ENCODE assay signal across 9 cellular contexts in the genomic region with DNA sequence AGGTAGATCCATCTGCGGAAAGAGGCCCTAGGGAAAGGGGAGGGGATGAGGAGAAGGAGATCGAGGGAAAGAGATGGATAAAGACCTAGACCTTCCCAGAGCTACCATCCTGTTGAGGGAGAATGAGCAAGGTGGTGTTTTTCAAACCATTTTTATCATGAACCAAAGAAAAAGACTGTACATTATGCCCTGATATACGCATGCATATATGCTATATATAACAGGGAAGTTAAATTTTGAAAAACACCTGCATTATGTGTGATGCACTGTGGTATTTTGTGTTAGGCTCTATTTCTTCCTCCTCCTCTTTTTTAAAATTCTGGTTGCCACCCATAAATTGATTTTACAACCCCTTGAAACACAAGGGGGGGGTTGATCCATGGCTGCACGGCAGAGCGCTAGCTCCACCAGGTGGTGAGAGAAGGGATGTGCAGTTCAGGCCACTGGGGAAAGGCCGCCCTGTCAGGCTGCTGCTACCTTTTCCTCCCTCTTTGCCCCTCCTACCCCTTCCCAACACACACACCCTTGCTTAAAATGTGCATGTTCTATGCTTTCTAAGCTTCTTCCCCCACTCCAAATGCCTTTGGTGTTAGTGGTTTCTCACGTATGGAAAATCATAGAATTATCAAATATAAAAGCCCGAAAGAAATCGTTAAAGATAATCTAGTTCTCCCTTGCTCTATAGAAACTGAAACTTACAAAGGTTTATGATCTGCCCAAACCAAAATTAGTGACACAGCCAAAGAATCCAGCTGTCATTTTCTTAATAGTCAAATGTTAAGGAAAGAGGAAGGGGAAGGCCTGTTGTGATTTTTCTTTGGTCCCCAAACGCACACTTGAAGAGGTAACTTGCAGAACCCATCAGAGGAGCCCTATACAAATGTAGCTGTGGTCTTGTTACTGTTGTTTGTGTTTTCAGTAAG.
A peak's percentile ranks its signal among the peaks of the same experiment; 100 is the strongest.
DNase-seq lines count a peak whose midpoint lies in the region; ATAC-seq and TF ChIP-seq lines count a peak whose summit lies in the region.
"Had no signal": no experiment of that assay in that cellular context is flagged by ENCODE, and none has a peak within 500 bp of the region (broad histone marks: within the 10 kb centered on the region; RNA-seq: fewer than 3 reads in every experiment).

No MANE protein-coding gene starts in this region.

- H3K9me3 ChIP-seq in OCI-LY1 (ENCODE audit: low read length) = no peaks in the 10 kb centered on the region

- TF ChIP-seq CTCF in OCI-LY1 (IDR thresholded peaks at IDR 0.05; ENCODE audit: low read length) = peak; percentile 98

- H3F3A ChIP-seq in OCI-LY1 (ENCODE audit: insufficient read depth, low read length) = no peaks in the 10 kb centered on the region

- no peak overlapping the region for H3K4me3 ChIP-seq in OCI-LY1 (ENCODE audit: low read depth, low read length, poor library complexity, severe bottlenecking)

- H3K36me3 ChIP-seq in OCI-LY1 (ENCODE audit: insufficient read depth, low read length) = no peaks in the 10 kb centered on the region

- TF ChIP-seq EP300 in Ishikawa (IDR thresholded peaks at IDR 0.05; ENCODE audit: borderline replicate concordance) = no peak

- no peaks in the 10 kb centered on the region for H3K9me2 ChIP-seq in OCI-LY1 (ENCODE audit: low read depth, low read length)

- peak; percentile 47 for DNase-seq in SIG-M5 treated with dmso at 0.1 percent for 504 hours (lab: John Stamatoyannopoulos, UW; ENCODE audit: unreplicated experiment)
- DNase-seq in SIG-M5 (lab: John Stamatoyannopoulos, UW) = no peak
- peak; percentile 41 to 62 for DNase-seq in T47D (ENCODE audit: low read depth in 1 of 2, low spot score in 1 of 2)
- peak; percentile 50 for DNase-seq in kidney tubule cell (ENCODE audit: low spot score)
- peak; percentile 82 for DNase-seq in superior temporal gyrus (ENCODE audit: extremely low spot score)

- H3K9ac ChIP-seq in OCI-LY1 (ENCODE audit: low read length) = no peak overlapping the region

- H3K4me1 ChIP-seq in OCI-LY1 (ENCODE audit: insufficient read depth, low read length, severe bottlenecking) = no peaks in the 10 kb centered on the region

- H4K20me1 ChIP-seq in OCI-LY1 (ENCODE audit: insufficient read depth, low read length) = no peaks in the 10 kb centered on the region

- TF ChIP-seq RAD21 in Ishikawa (IDR thresholded peaks at IDR 0.05; ENCODE audit: low read depth) = peak; percentile 99

- H3K27ac ChIP-seq in OCI-LY1 (ENCODE audit: low read depth, low read length, poor library complexity, severe bottlenecking) = no peak overlapping the region

- ATAC-seq in HG03159 (IDR thresholded peaks at IDR 0.05; ENCODE audit: unreplicated experiment) = no peak
- ATAC-seq: stimulated activated effector memory CD8-positive, alpha-beta T cell treated with anti-CD3 and anti-CD28 coated beads, Interleukin-12 subunit alpha, Interleukin-12 subunit beta, amount 100 ng/mL, for 72 hours had no signal

- no peak overlapping the region for H2AFZ ChIP-seq in OCI-LY1 (ENCODE audit: low read length)

- no peak overlapping the region for H3K4me2 ChIP-seq in OCI-LY1 (ENCODE audit: low read length)

- H3K79me2 ChIP-seq in OCI-LY1 (ENCODE audit: insufficient read depth, low read length) = no peaks in the 10 kb centered on the region

- H3K27me3 ChIP-seq in OCI-LY1 (ENCODE audit: insufficient read depth, low read length) = no peaks in the 10 kb centered on the region

- in situ Hi-C loops in T47D (cut with HindIII; ENCODE audit: low pct_unique_long_range_greater_than_20kb, low sequenced_read_pairs) = no loop called here

TF ChIP-seq in Ishikawa, 13 proteins besides CTCF, POLR2A, EP300 and RAD21:
- TF ChIP-seq NFIC (IDR thresholded peaks at IDR 0.05) = no peak
- TF ChIP-seq, protein P1, sequence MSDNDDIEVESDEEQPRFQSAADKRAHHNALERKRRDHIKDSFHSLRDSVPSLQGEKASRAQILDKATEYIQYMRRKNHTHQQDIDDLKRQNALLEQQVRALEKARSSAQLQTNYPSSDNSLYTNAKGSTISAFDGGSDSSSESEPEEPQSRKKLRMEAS (IDR thresholded peaks at IDR 0.05) = no peak
- TF ChIP-seq ZBTB7A (IDR thresholded peaks at IDR 0.05; ENCODE audit: low read depth) = no peak
